ENCODE assay signal across 1 cellular context in the genomic region with DNA sequence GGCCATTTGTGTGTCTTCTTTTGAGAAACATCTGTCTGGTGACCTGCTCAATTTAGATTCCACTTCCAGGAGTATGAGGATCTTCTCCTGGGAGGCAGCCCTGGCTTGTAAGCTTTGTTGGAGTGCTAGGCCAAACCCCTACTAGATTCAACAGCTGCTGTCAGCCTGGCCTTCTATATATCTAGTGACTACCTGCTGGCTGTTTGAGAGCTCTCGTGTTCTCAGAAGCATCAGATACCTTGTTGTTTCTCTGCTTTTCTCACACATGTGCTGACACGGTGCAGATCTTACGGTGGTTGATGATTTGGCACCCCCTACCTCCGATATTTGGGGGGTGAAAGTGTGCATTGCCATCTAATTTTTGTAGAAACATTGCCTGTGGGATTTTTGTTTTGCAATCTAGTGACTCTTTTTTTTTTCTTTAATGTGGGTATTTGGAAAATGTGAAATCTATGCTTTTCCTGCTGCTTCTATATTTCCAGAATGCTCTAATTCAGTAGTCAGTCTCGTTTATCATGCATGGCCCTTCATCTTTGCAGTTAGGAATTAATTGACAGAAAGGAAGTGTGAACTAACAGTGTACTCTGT.
TF ChIP-seq lines count a peak whose summit lies in the region.

No MANE protein-coding gene starts in this region.

TF ChIP-seq in endothelial cell of umbilical vein, 7 proteins besides CTCF, POLR2A, EP300 and RAD21:
- TF ChIP-seq, protein P1, sequence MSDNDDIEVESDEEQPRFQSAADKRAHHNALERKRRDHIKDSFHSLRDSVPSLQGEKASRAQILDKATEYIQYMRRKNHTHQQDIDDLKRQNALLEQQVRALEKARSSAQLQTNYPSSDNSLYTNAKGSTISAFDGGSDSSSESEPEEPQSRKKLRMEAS (IDR thresholded peaks at IDR 0.05; ENCODE audit: insufficient read depth, insufficient read length): no peak
- TF ChIP-seq JUN (IDR thresholded peaks at IDR 0.05; ENCODE audit: borderline replicate concordance, insufficient read depth, insufficient read length, low read depth) (no peak), MYC (IDR thresholded peaks at IDR 0.05; ENCODE audit: low read depth, low read length) (no peak), EZH2 (IDR thresholded peaks at IDR 0.05; ENCODE audit: borderline replicate concordance, low read depth, low read length, severe bottlenecking) (no peak), GATA2 (IDR thresholded peaks at IDR 0.05; ENCODE audit: insufficient read depth, insufficient read length, low read depth, low read length) (no peak)
TF ChIP-seq in endothelial cell of umbilical vein: peak in this region for 0.
